In genomic region chr19:55353803-55354697, GRCh38 we compare ENCODE assay signal across 8 cellular contexts. TPM values are rescaled to one million over a fixed set of nuclear protein-coding genes. Genes with fewer than 3 reads are reported as not detected.
DNase-seq lines count a peak whose midpoint lies in the region; ATAC-seq and TF ChIP-seq lines count a peak whose summit lies in the region.

No MANE protein-coding gene starts in this region.

- H3K9me3 Mint-ChIP-seq in activated CD4-positive, alpha-beta T cell treated with anti-CD3 and anti-CD28 coated beads for 36 hours (ENCODE audit: low read depth), result no peaks in the 10 kb centered on the region

- H3K27ac Mint-ChIP-seq in activated CD4-positive, alpha-beta T cell treated with anti-CD3 and anti-CD28 coated beads for 36 hours, result no peak overlapping the region

- H3K36me3 Mint-ChIP-seq in activated CD4-positive, alpha-beta T cell treated with anti-CD3 and anti-CD28 coated beads for 36 hours (ENCODE audit: low read depth), result no peaks in the 10 kb centered on the region

- intact Hi-C loops in activated CD4-positive, alpha-beta T cell treated with anti-CD3 and anti-CD28 coated beads for 36 hours (cut with DNase I, micrococcal nuclease), result loop anchor here in 1 of 2 experiments (1.0 to 5.0 kb wide), 2 partner anchors 15 to 88 kb away; partner anchors contain the start of genes KMT5C and SHISA7

- peaks cover 42% of the 10 kb centered on the region for H3K27me3 Mint-ChIP-seq in activated CD4-positive, alpha-beta T cell treated with anti-CD3 and anti-CD28 coated beads for 36 hours

- peaks cover 13% of the 10 kb centered on the region for H3K4me1 Mint-ChIP-seq in activated CD4-positive, alpha-beta T cell treated with anti-CD3 and anti-CD28 coated beads for 36 hours

- H3K4me3 Mint-ChIP-seq in activated CD4-positive, alpha-beta T cell treated with anti-CD3 and anti-CD28 coated beads for 36 hours, result peak overlapping the region; percentile 63

- CTCF ChIA-PET in activated CD4-positive, alpha-beta T cell treated with anti-CD3 and anti-CD28 coated beads for 36 hours (lab: Charles Lee), result interaction anchor here (0.6 kb wide), 2 partner anchors 10 to 53 kb away, joined by 3 to 6 read pairs; no protein-coding TSS in a partner anchor

- TF ChIP-seq POLR2A in NB4 (IDR thresholded peaks at IDR 0.05; ENCODE audit: extremely low read depth, insufficient read length), result no peak

- peak; percentile 85 for ATAC-seq in activated CD4-positive, alpha-beta T cell treated with anti-CD3 and anti-CD28 coated beads for 36 hours
- ATAC-seq in left lobe of liver, result peak; percentile 83
- no peak for ATAC-seq in GM21576 (IDR thresholded peaks at IDR 0.05; ENCODE audit: unreplicated experiment)
- no peak for ATAC-seq in HG03432 (IDR thresholded peaks at IDR 0.05; ENCODE audit: unreplicated experiment)

- no peak for TF ChIP-seq CTCF in NB4 (IDR thresholded peaks at IDR 0.05; ENCODE audit: low read depth, low read length)
- TF ChIP-seq CTCF in coronary artery (IDR thresholded peaks at IDR 0.05), result no peak

- peak; percentile 42 for DNase-seq in GDM1 (lab: John Stamatoyannopoulos, UW)
- peak; percentile 35 for DNase-seq in NB4 (ENCODE audit: low read depth)
- DNase-seq in activated CD4-positive, alpha-beta T cell treated with anti-CD3 and anti-CD28 coated beads for 36 hours, result peak; percentile 71
- DNase-seq in coronary artery (ENCODE audit: low spot score), result no peak
- no peak for DNase-seq in left lobe of liver (ENCODE audit: low spot score)
- peak in 2 of 3 experiments; percentile 38 to 50 for DNase-seq in stimulated activated CD4-positive, alpha-beta T cell treated with anti-CD3 and anti-CD28 coated beads, TNF-alpha, amount 100 ng/mL, for 24 hours (ENCODE audit: low read depth in 3 of 3)

- POLR2A ChIA-PET in activated CD4-positive, alpha-beta T cell treated with anti-CD3 and anti-CD28 coated beads for 36 hours (lab: Charles Lee), result no interaction called here

- H3K27ac ChIP-seq in coronary artery, result no peak overlapping the region

- H3K4me3 ChIP-seq in NB4 (ENCODE audit: low read depth, low read length) (no peak overlapping the region), coronary artery (peak overlapping the region; percentile 70)

RNA-seq across cellular contexts. Expression of gene COX6B2, which starts 0.5 kb away (rescaled TPM):
- under 1 TPM; 0.14 to 0.30 TPM for total RNA-seq in activated CD4-positive, alpha-beta T cell treated with anti-CD3 and anti-CD28 coated beads for 36 hours
- total RNA-seq in left lobe of liver, result not detected

RNA-seq across cellular contexts. Expression of gene GARIN5B, which starts 9.0 kb away (rescaled TPM):
- total RNA-seq in activated CD4-positive, alpha-beta T cell treated with anti-CD3 and anti-CD28 coated beads for 36 hours, result not detected
- total RNA-seq in left lobe of liver, result not detected

RNA-seq across cellular contexts. Expression of gene KMT5C, which starts 14.4 kb away (rescaled TPM):
- total RNA-seq in activated CD4-positive, alpha-beta T cell treated with anti-CD3 and anti-CD28 coated beads for 36 hours, result 10 to 100 TPM; 27.5 to 32.3 TPM
- 4.5 TPM for total RNA-seq in left lobe of liver

RNA-seq across cellular contexts. Expression of gene IL11, which starts 16.2 kb away (rescaled TPM):
- under 1 TPM; 0.09 to 0.18 TPM for total RNA-seq in activated CD4-positive, alpha-beta T cell treated with anti-CD3 and anti-CD28 coated beads for 36 hours
- total RNA-seq in left lobe of liver, result not detected

RNA-seq across cellular contexts. Expression of gene TMEM190, which starts 22.6 kb away (rescaled TPM):
- not detected for total RNA-seq in activated CD4-positive, alpha-beta T cell treated with anti-CD3 and anti-CD28 coated beads for 36 hours
- not detected for total RNA-seq in left lobe of liver

Comparison
In these comparisons a context has a peak if more than half of its experiments do, and no peak if none do; other contexts are left out.
1. DNase-seq: peak in GDM1 (single experiment), NB4 (single experiment), activated CD4-positive, alpha-beta T cell treated with anti-CD3 and anti-CD28 coated beads for 36 hours (single experiment) and stimulated activated CD4-positive, alpha-beta T cell treated with anti-CD3 and anti-CD28 coated beads, TNF-alpha, amount 100 ng/mL, for 24 hours (2 of 3); none in coronary artery (single experiment) and left lobe of liver (single experiment).
2. ATAC-seq: peak in activated CD4-positive, alpha-beta T cell treated with anti-CD3 and anti-CD28 coated beads for 36 hours (single experiment) and left lobe of liver (single experiment); none in GM21576 (single experiment) and HG03432 (single experiment).